ENCODE assay signal across 8 cellular contexts in genomic region chr20:33401042-33401921, GRCh38. TPM values are rescaled to one million over a fixed set of nuclear protein-coding genes. Genes with fewer than 3 reads are reported as not detected.
DNase-seq lines count a peak whose midpoint lies in the region; ATAC-seq and TF ChIP-seq lines count a peak whose summit lies in the region.

TSS of gene CDK5RAP1 (minus strand) at chr20:33401519. CDS start at chr20:33397064, 4,455 bp downstream.

- POLR2A ChIA-PET in Caco-2 (lab: Charles Lee), result interaction anchor here (0.6 to 1.2 kb wide), 6 partner anchors 13 to 592 kb away, joined by 3 to 15 read pairs (median 3); partner anchors contain the start of genes CBFA2T2 and SNTA1
- POLR2A ChIA-PET in PC-3 (lab: Charles Lee; ENCODE audit: unreplicated experiment), result interaction anchor here (0.5 to 0.6 kb wide), 2 partner anchors 89 to 711 kb away, joined by 3 read pairs; partner anchors contain the start of genes CBFA2T2 and EIF2S2

- H3K9ac ChIP-seq in PC-3 (ENCODE audit: low read length), result peak within 1 kb of the TSS; percentile 83
- H3K9ac ChIP-seq in mucosa of stomach (ENCODE audit: low read length), result peak within 1 kb of the TSS; percentile 83

- peak within 1 kb of the TSS; percentile 91 for H3K4me3 Mint-ChIP-seq in Caco-2 (ENCODE audit: unreplicated experiment)

- H4K20me1 ChIP-seq in PC-3 (ENCODE audit: low read length), result peaks cover 18% of the 10 kb centered on the region; the same call in 1 of the 2 replicates

- peak within 1 kb of the TSS; percentile 76 for H3K27ac Mint-ChIP-seq in Caco-2 (ENCODE audit: unreplicated experiment)

- in situ Hi-C loops in KBM-7 (cut with MboI; ENCODE audit: low pct_unique_long_range_greater_than_20kb, low sequenced_read_pairs), result no loop called here

- ATAC-seq in GM21526 (IDR thresholded peaks at IDR 0.05; ENCODE audit: low FRiP score, unreplicated experiment), result peak; percentile 69
- ATAC-seq in PC-3, result peak; percentile 94
- peak; percentile 92 for ATAC-seq in esophagus mucosa

- H3K4me3 ChIP-seq in Caco-2 (ENCODE audit: low read depth, low read length) (peak within 1 kb of the TSS; percentile 88), PC-3 (ENCODE audit: low read length) (peak within 1 kb of the TSS; percentile 93), mucosa of stomach (ENCODE audit: low read length) (peak within 1 kb of the TSS; percentile 96)

- H3K9me3 ChIP-seq in Caco-2, result no peaks in the 10 kb centered on the region
- H3K9me3 ChIP-seq in PC-3 (ENCODE audit: low read length), result no peaks in the 10 kb centered on the region
- no peaks in the 10 kb centered on the region for H3K9me3 ChIP-seq in mucosa of stomach (ENCODE audit: control insufficient read depth, low read length)

- peak; percentile 95 to 96 for DNase-seq in Caco-2
- peak; percentile 91 for DNase-seq in KBM-7
- DNase-seq in PC-3, result peak; percentile 92
- peak; percentile 83 for DNase-seq in activated T-cell treated with anti-CD3 and anti-CD28 coated beads, Interleukin-2, amount 50 U/mL, for 1 hour
- DNase-seq in stimulated activated CD8-positive, alpha-beta memory T cell treated with anti-CD3 and anti-CD28 coated beads, Interleukin-4, amount 100 ng/mL, for 4 hours (ENCODE audit: low read depth in 2 of 2, low spot score in 1 of 2), result peak; percentile 64 to 67

- H3K4me2 ChIP-seq in PC-3 (ENCODE audit: low read length), result peak within 1 kb of the TSS; percentile 85

- no peaks in the 10 kb centered on the region for H3K9me2 ChIP-seq in PC-3 (replicated peaks; ENCODE audit: low read length)

- intact Hi-C loops in Caco-2 (cut with micrococcal nuclease; ENCODE audit: unreplicated experiment) (loop anchor here (1.0 to 5.0 kb wide), 2 partner anchors 43 to 266 kb away; partner anchors contain the start of gene ACTL10), PC-3 (cut with micrococcal nuclease) (loop anchor here (1.0 kb wide), 1 partner anchor 42 kb away; the partner anchor contains the start of gene SNTA1)

- BruUV-seq in Caco-2 (replicated peaks; lab: Mats Ljungman, UMichigan) (TSS peak; percentile 41), PC-3 (replicated peaks; lab: Mats Ljungman, UMichigan) (TSS peak; percentile 54)

- no peak within 1 kb of the TSS for H3K27ac ChIP-seq in PC-3 (ENCODE audit: low read length)

- peaks cover 50% of the 10 kb centered on the region for H3K79me2 ChIP-seq in PC-3 (ENCODE audit: low read length)

- peak within 1 kb of the TSS; percentile 86 for H2AFZ ChIP-seq in PC-3 (ENCODE audit: low read length)

- TF ChIP-seq CTCF in Caco-2 (IDR thresholded peaks at IDR 0.05; ENCODE audit: insufficient read depth in 1 of 2, low read depth in 1 of 2, low read length in 1 of 2, severe bottlenecking in 1 of 2, unreplicated experiment in 1 of 2) (no peak), PC-3 (conservative IDR thresholded peaks at IDR 0.05; ENCODE audit: low read depth, low read length) (no peak; the same call in 1 of the 2 replicates)

- H3K9me3 Mint-ChIP-seq in Caco-2 (ENCODE audit: unreplicated experiment), result no peaks in the 10 kb centered on the region

- H3K36me3 Mint-ChIP-seq in Caco-2 (ENCODE audit: insufficient read depth, unreplicated experiment), result peaks cover 12% of the 10 kb centered on the region

- H3K36me3 ChIP-seq in Caco-2 (ENCODE audit: control insufficient read depth, insufficient read depth, low read length) (0 out of 2 replicates have a peak, but pooled peaks cover 1% of the 10 kb centered on the region), PC-3 (ENCODE audit: low read depth, low read length) (no peaks in the 10 kb centered on the region; the same call in 1 of the 2 replicates), mucosa of stomach (ENCODE audit: control insufficient read depth, insufficient read depth, low read length) (no peaks in the 10 kb centered on the region)

- peaks cover 18% of the 10 kb centered on the region for H3K4me1 ChIP-seq in Caco-2
- H3K4me1 ChIP-seq in PC-3 (ENCODE audit: insufficient read depth, low read length), result peaks cover 9% of the 10 kb centered on the region
- peaks cover 16% of the 10 kb centered on the region for H3K4me1 ChIP-seq in mucosa of stomach (ENCODE audit: control insufficient read depth, insufficient read depth, low read length)

- peaks cover 8% of the 10 kb centered on the region for H3K4me1 Mint-ChIP-seq in Caco-2 (ENCODE audit: low read depth, unreplicated experiment)

- H3K27me3 Mint-ChIP-seq in Caco-2 (ENCODE audit: insufficient read depth, unreplicated experiment), result no peaks in the 10 kb centered on the region

- no peaks in the 10 kb centered on the region for H3K27me3 ChIP-seq in Caco-2 (replicated peaks; ENCODE audit: control insufficient read depth, insufficient read depth, low read length)
- no peaks in the 10 kb centered on the region for H3K27me3 ChIP-seq in PC-3 (ENCODE audit: low read length)
- no peaks in the 10 kb centered on the region for H3K27me3 ChIP-seq in mucosa of stomach (ENCODE audit: control insufficient read depth, insufficient read depth, low read length)

- no peaks in the 10 kb centered on the region for H3F3A ChIP-seq in PC-3 (ENCODE audit: low read length, unreplicated experiment)

- CTCF ChIA-PET in Caco-2 (lab: Charles Lee), result interaction anchor here (0.6 to 3.1 kb wide), 12 partner anchors 10 to 668 kb away, joined by 3 to 17 read pairs (median 4); partner anchors contain the start of genes ACTL10 and SNTA1
- CTCF ChIA-PET in PC-3 (lab: Charles Lee), result interaction anchor here (0.7 to 1.0 kb wide), 2 partner anchors 42 to 138 kb away, joined by 3 to 4 read pairs; partner anchors contain the start of gene SNTA1

RNA-seq across cellular contexts. Expression of gene CDK5RAP1, which starts in this region (rescaled TPM):
- 116 and 120 TPM in 2 replicates for total RNA-seq in Caco-2 (2022)
- 31.2 and 53.4 TPM in 2 replicates for total RNA-seq in PC-3 (2014; rRNA removed)
- total RNA-seq in esophagus mucosa, result 14.7 TPM
